Comparison of ENCODE assay signal across 40 cellular contexts in the genomic region with DNA sequence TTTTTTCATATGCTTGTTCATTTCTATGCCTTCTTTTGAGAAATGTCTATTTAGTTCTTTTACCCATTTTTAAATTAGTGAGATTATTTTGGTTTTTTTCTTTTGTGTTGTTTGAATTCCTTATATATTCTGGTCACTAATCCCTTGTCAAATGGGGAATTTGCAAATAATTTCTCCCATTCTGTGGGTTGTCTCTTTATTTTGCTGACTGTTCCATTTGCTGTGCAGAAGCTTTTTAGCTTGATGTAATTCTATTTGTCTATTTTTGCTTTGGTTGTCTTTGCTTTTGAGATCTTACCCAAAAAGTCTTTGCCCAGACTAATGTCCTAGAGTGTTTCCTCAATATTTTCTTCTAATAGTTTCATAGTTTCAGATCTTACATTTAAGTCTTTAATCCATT.
"Had no signal": no experiment of that assay in that cellular context is flagged by ENCODE, and none has a peak within 500 bp of the region (broad histone marks: within the 10 kb centered on the region; RNA-seq: fewer than 3 reads in every experiment).

No MANE protein-coding gene starts in this region.

- FAIRE-seq: astrocyte, bronchial epithelial cell had no signal

- H3K4me1 Mint-ChIP-seq: activated naive CD4-positive, alpha-beta T cell treated with anti-CD3 and anti-CD28 coated beads, Interleukin-2, amount 10 ng/mL, durations not matched to agents 7 days and 5 days; activated naive CD4-positive, alpha-beta T cell treated with anti-CD3 and anti-CD28 coated beads, Interleukin-2, amount 50 U/mL, for 24 hours; activated naive CD8-positive, alpha-beta T cell treated with anti-CD3 and anti-CD28 coated beads for 36 hours; activated naive CD8-positive, alpha-beta T cell treated with anti-CD3 and anti-CD28 coated beads, Interleukin-2, amount 10 ng/mL, durations not matched to agents 7 days and 5 days; activated naive CD8-positive, alpha-beta T cell treated with anti-CD3 and anti-CD28 coated beads, Interleukin-2, amount 50 U/mL, for 24 hours; activated T-helper 17 cell treated with anti-CD3 and anti-CD28 coated beads, Interleukin-2, amount 50 U/mL, for 72 hours; central memory CD8-positive, alpha-beta T cell had no signal

- H3K27ac Mint-ChIP-seq: activated naive CD4-positive, alpha-beta T cell treated with anti-CD3 and anti-CD28 coated beads for 36 hours; activated naive CD4-positive, alpha-beta T cell treated with anti-CD3 and anti-CD28 coated beads, Interleukin-2, amount 10 ng/mL, durations not matched to agents 7 days and 5 days; activated naive CD4-positive, alpha-beta T cell treated with anti-CD3 and anti-CD28 coated beads, Interleukin-2, amount 50 U/mL, for 24 hours; activated naive CD4-positive, alpha-beta T cell treated with anti-CD3 and anti-CD28 coated beads, Interleukin-2, amount 50 U/mL, for 72 hours; activated naive CD8-positive, alpha-beta T cell; activated naive CD8-positive, alpha-beta T cell treated with anti-CD3 and anti-CD28 coated beads for 36 hours; activated naive CD8-positive, alpha-beta T cell treated with anti-CD3 and anti-CD28 coated beads, Interleukin-2, amount 10 ng/mL, durations not matched to agents 7 days and 5 days; activated naive CD8-positive, alpha-beta T cell treated with anti-CD3 and anti-CD28 coated beads, Interleukin-2, amount 50 U/mL, for 24 hours; activated T-cell treated with anti-CD3 and anti-CD28 coated beads, Interleukin-2, amount 50 U/mL, for 24 hours; activated T-cell treated with anti-CD3 and anti-CD28 coated beads, Interleukin-2, amount 50 U/mL, for 72 hours; activated T-helper 1 cell treated with anti-CD3 and anti-CD28 coated beads, Interleukin-12 subunit alpha, Interleukin-12 subunit beta, Interleukin-2, Interleukin-4 antibody, amounts not matched to agents 30 ng/mL and 10 ng/mL and 1 ng/mL, durations not matched to agents 14 hours and 24 hours and 36 hours; activated T-helper 17 cell treated with anti-CD3 and anti-CD28 coated beads, Interleukin-2, amount 50 U/mL, for 72 hours; activated T-helper 2 cell treated with anti-CD3 and anti-CD28 coated beads, Interferon-gamma antibody, Interleukin-2, Interleukin-4, amounts not matched to agents 10 μg/mL and 5 μg/mL and 100 μg/mL, durations not matched to agents 14 hours and 24 hours and 36 hours had no signal

- H3K4me1 ChIP-seq: adrenal gland, ascending aorta, body of pancreas, breast epithelium had no signal

- H3K4me3 ChIP-seq: adrenal gland, ascending aorta, body of pancreas, breast epithelium, cardiac muscle cell had no signal

- H3K4me3 Mint-ChIP-seq: activated naive CD4-positive, alpha-beta T cell treated with anti-CD3 and anti-CD28 coated beads for 36 hours; activated naive CD4-positive, alpha-beta T cell treated with anti-CD3 and anti-CD28 coated beads, Interleukin-2, amount 10 ng/mL, durations not matched to agents 7 days and 5 days; activated naive CD4-positive, alpha-beta T cell treated with anti-CD3 and anti-CD28 coated beads, Interleukin-2, amount 50 U/mL, for 24 hours; activated naive CD8-positive, alpha-beta T cell; activated naive CD8-positive, alpha-beta T cell treated with anti-CD3 and anti-CD28 coated beads for 36 hours; activated naive CD8-positive, alpha-beta T cell treated with anti-CD3 and anti-CD28 coated beads, Interleukin-2, amount 10 ng/mL, durations not matched to agents 7 days and 5 days; activated naive CD8-positive, alpha-beta T cell treated with anti-CD3 and anti-CD28 coated beads, Interleukin-2, amount 50 U/mL, for 24 hours; activated T-cell treated with anti-CD3 and anti-CD28 coated beads, Interleukin-2, amount 50 U/mL, for 24 hours; activated T-cell treated with anti-CD3 and anti-CD28 coated beads, Interleukin-2, amount 50 U/mL, for 4 hours; activated T-cell treated with anti-CD3 and anti-CD28 coated beads, Interleukin-2, amount 50 U/mL, for 72 hours; activated T-helper 1 cell treated with anti-CD3 and anti-CD28 coated beads, Interleukin-12 subunit alpha, Interleukin-12 subunit beta, Interleukin-2, Interleukin-4 antibody, amounts not matched to agents 30 ng/mL and 10 ng/mL and 1 ng/mL, durations not matched to agents 14 hours and 24 hours and 36 hours; activated T-helper 17 cell treated with anti-CD3 and anti-CD28 coated beads, Interleukin-2, amount 50 U/mL, for 72 hours; brain; central memory CD8-positive, alpha-beta T cell had no signal

- DNase-seq: activated effector memory CD4-positive, alpha-beta T cell treated with anti-CD3 and anti-CD28 coated beads, Interleukin-2, amount 50 U/mL, for 16 hours; activated effector memory CD4-positive, alpha-beta T cell treated with Interleukin-2 at 50 U/mL for 16 hours; activated gamma-delta T cell; activated gamma-delta T cell treated with Interleukin-2 at 50 U/mL for 16 hours; activated naive CD4-positive, alpha-beta T cell; activated naive CD4-positive, alpha-beta T cell treated with anti-CD3 and anti-CD28 coated beads for 36 hours; activated naive CD4-positive, alpha-beta T cell treated with anti-CD3 and anti-CD28 coated beads, Interleukin-2, amount 10 ng/mL, durations not matched to agents 7 days and 5 days; activated naive CD4-positive, alpha-beta T cell treated with anti-CD3 and anti-CD28 coated beads, Interleukin-2, amount 50 U/mL, for 16 hours; activated naive CD4-positive, alpha-beta T cell treated with Interleukin-2 at 50 U/mL for 16 hours; activated naive CD8-positive, alpha-beta T cell treated with anti-CD3 and anti-CD28 coated beads for 36 hours; activated naive CD8-positive, alpha-beta T cell treated with anti-CD3 and anti-CD28 coated beads, Interleukin-2, amount 10 ng/mL, durations not matched to agents 7 days and 5 days; activated naive CD8-positive, alpha-beta T cell treated with anti-CD3 and anti-CD28 coated beads, Interleukin-2, amount 50 U/mL, for 24 hours; activated T-cell treated with anti-CD3 and anti-CD28 coated beads, Interleukin-2, amount 50 U/mL, for 1 hour; activated T-cell treated with anti-CD3 and anti-CD28 coated beads, Interleukin-2, amount 50 U/mL, for 24 hours; activated T-cell treated with anti-CD3 and anti-CD28 coated beads, Interleukin-2, amount 50 U/mL, for 4 hours; activated T-cell treated with anti-CD3 and anti-CD28 coated beads, Interleukin-2, amount 50 U/mL, for 48 hours; activated T-cell treated with anti-CD3 and anti-CD28 coated beads, Interleukin-2, amount 50 U/mL, for 72 hours; adrenal gland; amniotic stem cell; amygdala; anterior cingulate cortex; aorta; body of pancreas; brain microvascular endothelial cell; caudate nucleus; central memory CD4-positive, alpha-beta T cell; cerebellar nuclear complex had no signal

- H3K27ac ChIP-seq: adrenal gland, ascending aorta, body of pancreas, brain microvascular endothelial cell, breast epithelium, cardiac muscle cell had no signal

- H3K36me3 Mint-ChIP-seq: activated naive CD4-positive, alpha-beta T cell treated with anti-CD3 and anti-CD28 coated beads, Interleukin-2, amount 10 ng/mL, durations not matched to agents 7 days and 5 days; activated naive CD4-positive, alpha-beta T cell treated with anti-CD3 and anti-CD28 coated beads, Interleukin-2, amount 50 U/mL, for 24 hours; activated naive CD4-positive, alpha-beta T cell treated with anti-CD3 and anti-CD28 coated beads, Interleukin-2, amount 50 U/mL, for 72 hours; activated naive CD8-positive, alpha-beta T cell; activated naive CD8-positive, alpha-beta T cell treated with anti-CD3 and anti-CD28 coated beads for 36 hours; activated naive CD8-positive, alpha-beta T cell treated with anti-CD3 and anti-CD28 coated beads, Interleukin-2, amount 10 ng/mL, durations not matched to agents 7 days and 5 days; brain had no signal

- H3K27me3 Mint-ChIP-seq: activated naive CD4-positive, alpha-beta T cell treated with anti-CD3 and anti-CD28 coated beads, Interleukin-2, amount 10 ng/mL, durations not matched to agents 7 days and 5 days; activated naive CD8-positive, alpha-beta T cell treated with anti-CD3 and anti-CD28 coated beads, Interleukin-2, amount 10 ng/mL, durations not matched to agents 7 days and 5 days; activated naive CD8-positive, alpha-beta T cell treated with anti-CD3 and anti-CD28 coated beads, Interleukin-2, amount 50 U/mL, for 24 hours; brain; central memory CD8-positive, alpha-beta T cell had no signal

- H3K9me3 Mint-ChIP-seq: activated naive CD4-positive, alpha-beta T cell treated with anti-CD3 and anti-CD28 coated beads for 36 hours; activated naive CD8-positive, alpha-beta T cell treated with anti-CD3 and anti-CD28 coated beads for 36 hours; activated naive CD8-positive, alpha-beta T cell treated with anti-CD3 and anti-CD28 coated beads, Interleukin-2, amount 10 ng/mL, durations not matched to agents 7 days and 5 days; activated T-cell treated with anti-CD3 and anti-CD28 coated beads, Interleukin-2, amount 50 U/mL, for 24 hours; activated T-cell treated with anti-CD3 and anti-CD28 coated beads, Interleukin-2, amount 50 U/mL, for 72 hours; activated T-helper 2 cell treated with anti-CD3 and anti-CD28 coated beads, Interferon-gamma antibody, Interleukin-2, Interleukin-4, amounts not matched to agents 10 μg/mL and 5 μg/mL and 100 μg/mL, durations not matched to agents 14 hours and 24 hours and 36 hours had no signal

- H3K27me3 ChIP-seq: adrenal gland, ascending aorta, body of pancreas, brain microvascular endothelial cell, breast epithelium, cardiac muscle cell had no signal

- H3K36me3 ChIP-seq: adrenal gland, ascending aorta, brain microvascular endothelial cell, breast epithelium, cardiac muscle cell had no signal

- H3K9me3 ChIP-seq: adrenal gland, ascending aorta, breast epithelium had no signal

- ATAC-seq: activated naive CD4-positive, alpha-beta T cell treated with anti-CD3 and anti-CD28 coated beads, Interleukin-2, amount 50 U/mL, for 72 hours; activated naive CD8-positive, alpha-beta T cell treated with anti-CD3 and anti-CD28 coated beads, Interleukin-2, amount 50 U/mL, for 24 hours; activated T-cell treated with anti-CD3 and anti-CD28 coated beads, Interleukin-2, amount 50 U/mL, for 4 hours; activated T-cell treated with anti-CD3 and anti-CD28 coated beads, Interleukin-2, amount 50 U/mL, for 72 hours; activated T-helper 17 cell treated with anti-CD3 and anti-CD28 coated beads, Interleukin-2, amount 50 U/mL, for 72 hours; body of pancreas had no signal
